Comparison of ENCODE assay signal across 8 cellular contexts in the genomic region with DNA sequence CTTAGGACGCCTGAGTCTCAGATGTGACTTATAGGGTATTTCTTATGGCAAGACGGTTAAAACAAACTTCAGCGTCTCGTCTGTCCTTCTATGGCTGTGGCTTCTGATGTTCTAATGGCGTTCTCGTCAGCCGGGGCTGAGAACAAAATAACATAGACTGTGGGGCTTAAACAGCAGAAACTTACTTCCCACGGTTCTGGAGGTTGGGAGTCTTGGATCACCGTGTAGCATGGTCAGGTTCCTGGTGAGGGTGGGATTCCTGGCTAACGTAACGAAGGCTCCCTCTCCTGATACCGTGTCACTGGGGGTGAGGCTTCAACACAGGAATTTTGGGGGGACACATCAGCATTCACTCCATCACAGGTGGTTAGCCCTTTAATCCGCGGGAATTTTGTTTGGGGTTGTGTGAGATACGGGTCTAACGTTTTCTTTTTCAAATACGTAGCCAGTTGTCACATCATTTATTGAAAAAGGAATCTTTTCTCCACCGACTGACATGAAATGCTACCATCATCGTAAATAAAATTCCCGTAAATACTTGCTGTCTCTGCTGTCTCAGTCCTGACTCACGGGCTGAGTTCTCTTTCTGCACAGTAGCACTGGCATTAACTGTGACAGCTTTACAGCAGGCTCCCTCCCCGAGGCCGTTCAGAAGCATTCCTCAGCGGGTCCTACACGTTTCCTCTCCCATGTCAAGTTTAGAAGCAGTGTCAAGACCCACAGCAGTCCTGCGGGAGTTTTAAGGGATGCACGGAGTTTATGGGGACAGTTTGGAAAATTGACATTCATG. TPM values are rescaled to one million over a fixed set of nuclear protein-coding genes. Genes with fewer than 3 reads are reported as not detected.
DNase-seq lines count a peak whose midpoint lies in the region; ATAC-seq and TF ChIP-seq lines count a peak whose summit lies in the region.

No MANE protein-coding gene starts in this region.

- intact Hi-C loops in left ventricle myocardium inferior (cut with micrococcal nuclease) (no loop called here), gastrocnemius medialis (cut with DNase I; ENCODE audit: low total_unique reads) (no loop called here)
- intact Hi-C loops in activated T-helper 1 cell treated with anti-CD3 and anti-CD28 coated beads, Interleukin-12 subunit alpha, Interleukin-12 subunit beta, Interleukin-2, Interleukin-4 antibody, amounts not matched to agents 30 ng/mL and 10 ng/mL and 1 ng/mL, durations not matched to agents 14 hours and 24 hours and 36 hours (cut with micrococcal nuclease): no loop called here

- H3K27me3 Mint-ChIP-seq in activated CD4-positive, alpha-beta memory T cell treated with anti-CD3 and anti-CD28 coated beads, Interleukin-2, amount 10 ng/mL, durations not matched to agents 7 days and 5 days: no peaks in the 10 kb centered on the region
- H3K27me3 Mint-ChIP-seq in activated T-helper 1 cell treated with anti-CD3 and anti-CD28 coated beads, Interleukin-12 subunit alpha, Interleukin-12 subunit beta, Interleukin-2, Interleukin-4 antibody, amounts not matched to agents 30 ng/mL and 10 ng/mL and 1 ng/mL, durations not matched to agents 14 hours and 24 hours and 36 hours (ENCODE audit: insufficient read depth): peaks cover 2% of the 10 kb centered on the region

- TF ChIP-seq CTCF in left ventricle myocardium inferior (IDR thresholded peaks at IDR 0.05; ENCODE audit: borderline replicate concordance) (no peak), gastrocnemius medialis (IDR thresholded peaks at IDR 0.05 in 4 of 5, conservative IDR thresholded peaks at IDR 0.05 in 1 of 5) (no peak)

- in situ Hi-C loops in gastrocnemius medialis (cut with MboI; ENCODE audit: low sequenced_read_pairs in 4 of 4): loop anchor here (10.0 to 25.0 kb wide), 3 partner anchors 142 to 358 kb away; a partner anchor contains a TSS

- POLR2A ChIA-PET in activated CD4-positive, alpha-beta memory T cell treated with anti-CD3 and anti-CD28 coated beads, Interleukin-2, amount 10 ng/mL, durations not matched to agents 7 days and 5 days (lab: Charles Lee): no interaction called here

- no peak for TF ChIP-seq POLR2A in gastrocnemius medialis (IDR thresholded peaks at IDR 0.05)

- H3K4me1 ChIP-seq in left ventricle myocardium inferior (peaks cover 73% of the 10 kb centered on the region), gastrocnemius medialis (peaks cover 30 to 39% of the 10 kb centered on the region in 2 donors)

- no peaks in the 10 kb centered on the region for H3K36me3 Mint-ChIP-seq in activated CD4-positive, alpha-beta memory T cell treated with anti-CD3 and anti-CD28 coated beads, Interleukin-2, amount 10 ng/mL, durations not matched to agents 7 days and 5 days (ENCODE audit: low read depth)
- no peaks in the 10 kb centered on the region for H3K36me3 Mint-ChIP-seq in activated T-helper 1 cell treated with anti-CD3 and anti-CD28 coated beads, Interleukin-12 subunit alpha, Interleukin-12 subunit beta, Interleukin-2, Interleukin-4 antibody, amounts not matched to agents 30 ng/mL and 10 ng/mL and 1 ng/mL, durations not matched to agents 14 hours and 24 hours and 36 hours (ENCODE audit: low read depth)

- H3K27ac ChIP-seq in left ventricle myocardium inferior (replicated peaks) (peak overlapping the region; percentile 94), gastrocnemius medialis (peak overlapping the region; percentile 80 to 86 (median 83))

- H3K9me3 ChIP-seq in left ventricle myocardium inferior (replicated peaks) (no peaks in the 10 kb centered on the region), gastrocnemius medialis (no peaks in the 10 kb centered on the region)

- no peaks in the 10 kb centered on the region for H3K36me3 ChIP-seq in left ventricle myocardium inferior
- H3K36me3 ChIP-seq in gastrocnemius medialis: no peaks in the 10 kb centered on the region

- no peaks in the 10 kb centered on the region for H3K9me3 Mint-ChIP-seq in activated CD4-positive, alpha-beta memory T cell treated with anti-CD3 and anti-CD28 coated beads, Interleukin-2, amount 10 ng/mL, durations not matched to agents 7 days and 5 days
- H3K9me3 Mint-ChIP-seq in activated T-helper 1 cell treated with anti-CD3 and anti-CD28 coated beads, Interleukin-12 subunit alpha, Interleukin-12 subunit beta, Interleukin-2, Interleukin-4 antibody, amounts not matched to agents 30 ng/mL and 10 ng/mL and 1 ng/mL, durations not matched to agents 14 hours and 24 hours and 36 hours: no peaks in the 10 kb centered on the region

- H3K27ac Mint-ChIP-seq in activated CD4-positive, alpha-beta memory T cell treated with anti-CD3 and anti-CD28 coated beads, Interleukin-2, amount 10 ng/mL, durations not matched to agents 7 days and 5 days: no peak overlapping the region
- no peak overlapping the region for H3K27ac Mint-ChIP-seq in activated T-helper 1 cell treated with anti-CD3 and anti-CD28 coated beads, Interleukin-12 subunit alpha, Interleukin-12 subunit beta, Interleukin-2, Interleukin-4 antibody, amounts not matched to agents 30 ng/mL and 10 ng/mL and 1 ng/mL, durations not matched to agents 14 hours and 24 hours and 36 hours

- ATAC-seq in gastrocnemius medialis: no peak
- no peak for ATAC-seq in activated CD4-positive, CD25-positive, alpha-beta regulatory T cell treated with anti-CD3 and anti-CD28 coated beads, Interleukin-2, amount 50 U/mL, for 24 hours
- no peak for ATAC-seq in GM21390 (IDR thresholded peaks at IDR 0.05; ENCODE audit: unreplicated experiment)

- CTCF ChIA-PET in activated CD4-positive, alpha-beta memory T cell treated with anti-CD3 and anti-CD28 coated beads, Interleukin-2, amount 10 ng/mL, durations not matched to agents 7 days and 5 days (lab: Charles Lee): interaction anchor here (1.0 to 1.4 kb wide), 2 partner anchors 155 kb away, joined by 4 to 5 read pairs; no protein-coding TSS in a partner anchor

- peaks cover 13% of the 10 kb centered on the region for H3K4me1 Mint-ChIP-seq in activated CD4-positive, alpha-beta memory T cell treated with anti-CD3 and anti-CD28 coated beads, Interleukin-2, amount 10 ng/mL, durations not matched to agents 7 days and 5 days
- H3K4me1 Mint-ChIP-seq in activated T-helper 1 cell treated with anti-CD3 and anti-CD28 coated beads, Interleukin-12 subunit alpha, Interleukin-12 subunit beta, Interleukin-2, Interleukin-4 antibody, amounts not matched to agents 30 ng/mL and 10 ng/mL and 1 ng/mL, durations not matched to agents 14 hours and 24 hours and 36 hours (ENCODE audit: low read depth): no peaks in the 10 kb centered on the region

- H3K4me3 ChIP-seq in left ventricle myocardium inferior (no peak overlapping the region), gastrocnemius medialis (no peak overlapping the region)

- no peak overlapping the region for H3K4me3 Mint-ChIP-seq in activated CD4-positive, alpha-beta memory T cell treated with anti-CD3 and anti-CD28 coated beads, Interleukin-2, amount 10 ng/mL, durations not matched to agents 7 days and 5 days
- H3K4me3 Mint-ChIP-seq in activated T-helper 1 cell treated with anti-CD3 and anti-CD28 coated beads, Interleukin-12 subunit alpha, Interleukin-12 subunit beta, Interleukin-2, Interleukin-4 antibody, amounts not matched to agents 30 ng/mL and 10 ng/mL and 1 ng/mL, durations not matched to agents 14 hours and 24 hours and 36 hours: no peak overlapping the region

- H3K27me3 ChIP-seq in left ventricle myocardium inferior (ENCODE audit: low read depth) (no peaks in the 10 kb centered on the region), gastrocnemius medialis (peaks cover 9 to 22% (median 20%) of the 10 kb centered on the region in 3 donors)

- DNase-seq in EL (peak; percentile 92), left ventricle myocardium inferior (peak; percentile 25), gastrocnemius medialis (peak in 1 of 2 donors; percentile 13)
- DNase-seq in activated CD4-positive, alpha-beta memory T cell treated with anti-CD3 and anti-CD28 coated beads, Interleukin-2, amount 10 ng/mL, durations not matched to agents 7 days and 5 days: peak; percentile 11
- DNase-seq in activated T-helper 1 cell treated with anti-CD3 and anti-CD28 coated beads, Interleukin-12 subunit alpha, Interleukin-12 subunit beta, Interleukin-2, Interleukin-4 antibody, amounts not matched to agents 30 ng/mL and 10 ng/mL and 1 ng/mL, durations not matched to agents 14 hours and 24 hours and 36 hours (ENCODE audit: low spot score): no peak
- no peak for DNase-seq in stimulated activated CD4-positive, alpha-beta T cell treated with anti-CD3 and anti-CD28 coated beads, Interleukin-4, amount 100 ng/mL, for 4 hours

RNA-seq across cellular contexts. Expression of a gene that starts 8.1 kb away (rescaled TPM):
- 10 to 100 TPM; 23.5 to 25.1 TPM for total RNA-seq in activated CD4-positive, alpha-beta memory T cell treated with anti-CD3 and anti-CD28 coated beads, Interleukin-2, amount 10 ng/mL, durations not matched to agents 7 days and 5 days
- 20.9 TPM for total RNA-seq in left ventricle myocardium inferior
- 10 to 100 TPM in 1 of 4 donors, 1 to 10 TPM in 3; 4.8 to 11.0 (median 5.9) TPM for total RNA-seq in gastrocnemius medialis
- total RNA-seq in activated T-helper 1 cell treated with anti-CD3 and anti-CD28 coated beads, Interleukin-12 subunit alpha, Interleukin-12 subunit beta, Interleukin-2, Interleukin-4 antibody, amounts not matched to agents 30 ng/mL and 10 ng/mL and 1 ng/mL, durations not matched to agents 14 hours and 24 hours and 36 hours: 14.3 and 17.6 TPM in 2 replicates

Comparison
In these comparisons a context has a peak if more than half of its experiments do, and no peak if none do; other contexts are left out.
1. DNase-seq: peak in EL (single experiment), activated CD4-positive, alpha-beta memory T cell treated with anti-CD3 and anti-CD28 coated beads, Interleukin-2, amount 10 ng/mL, durations not matched to agents 7 days and 5 days (single experiment) and left ventricle myocardium inferior (single experiment); none in activated T-helper 1 cell treated with anti-CD3 and anti-CD28 coated beads, Interleukin-12 subunit alpha, Interleukin-12 subunit beta, Interleukin-2, Interleukin-4 antibody, amounts not matched to agents 30 ng/mL and 10 ng/mL and 1 ng/mL, durations not matched to agents 14 hours and 24 hours and 36 hours (single experiment) and stimulated activated CD4-positive, alpha-beta T cell treated with anti-CD3 and anti-CD28 coated beads, Interleukin-4, amount 100 ng/mL, for 4 hours (0 of 2).